Comparison of ENCODE assay signal across 8 cellular contexts in the genomic region with DNA sequence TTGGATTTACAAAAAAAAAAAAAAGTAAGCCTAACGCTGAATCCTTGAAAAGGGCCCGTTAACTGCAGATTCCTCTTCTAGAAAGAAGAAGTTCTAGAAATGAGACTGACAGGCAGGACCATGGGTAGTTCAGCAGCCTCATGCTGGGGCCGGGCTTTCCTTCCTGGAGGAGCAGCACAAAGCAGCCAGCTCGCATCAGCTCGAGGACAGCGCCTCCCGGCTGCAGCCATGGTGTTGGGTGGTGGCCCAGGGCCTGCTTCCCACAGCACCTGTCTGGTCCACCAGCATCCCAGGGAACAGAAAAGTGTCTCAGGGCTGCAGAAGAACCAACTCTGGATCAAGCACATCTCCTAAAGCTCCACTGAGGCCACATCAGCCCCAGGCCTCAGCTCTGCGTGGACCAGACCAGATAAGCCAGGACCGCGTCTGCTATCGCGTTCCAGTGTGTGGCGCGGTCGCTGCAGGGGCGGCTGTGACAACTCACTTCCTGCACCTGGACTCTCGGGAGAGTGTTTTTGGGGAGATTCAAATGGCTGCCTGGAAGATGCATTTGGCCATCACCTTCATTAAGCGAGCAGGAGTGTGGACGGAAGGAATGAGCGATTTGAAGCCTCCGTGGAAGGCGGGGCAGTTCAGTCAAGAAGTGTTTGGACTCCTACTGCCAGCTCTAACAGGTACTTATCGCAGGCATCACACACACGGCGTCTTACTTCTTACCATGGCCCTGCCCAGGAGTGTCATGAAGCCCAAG. TPM values are rescaled to one million over a fixed set of nuclear protein-coding genes. Genes with fewer than 3 reads are reported as not detected.
DNase-seq lines count a peak whose midpoint lies in the region; ATAC-seq and TF ChIP-seq lines count a peak whose summit lies in the region.

No MANE protein-coding gene starts in this region.

- no peaks in the 10 kb centered on the region for H3K9me2 ChIP-seq in hepatocyte (replicated peaks; ENCODE audit: insufficient read depth)

- H3K4me1 ChIP-seq in hepatocyte (ENCODE audit: insufficient read depth): peaks cover 63% of the 10 kb centered on the region

- H3K27ac ChIP-seq in hepatocyte: peak overlapping the region; percentile 97

- H3K36me3 ChIP-seq in hepatocyte (replicated peaks; ENCODE audit: insufficient read depth, low read depth): no peaks in the 10 kb centered on the region

- H4K20me1 ChIP-seq in hepatocyte (ENCODE audit: insufficient read depth, poor library complexity, severe bottlenecking): peaks cover 14% of the 10 kb centered on the region

- no peaks in the 10 kb centered on the region for H3K27me3 ChIP-seq in hepatocyte

- H3K36me3 Mint-ChIP-seq in stimulated activated naive CD8-positive, alpha-beta T cell treated with anti-CD3 and anti-CD28 coated beads, Interleukin-15, Interleukin-2, amounts not matched to agents 100 ng/mL and 50 ng/mL, for 24 hours (ENCODE audit: low read depth): peaks cover 88% of the 10 kb centered on the region

- H3K4me3 ChIP-seq in hepatocyte: no peak overlapping the region

- H3K4me2 ChIP-seq in hepatocyte: no peak overlapping the region

- H3K4me1 Mint-ChIP-seq in stimulated activated naive CD8-positive, alpha-beta T cell treated with anti-CD3 and anti-CD28 coated beads, Interleukin-15, Interleukin-2, amounts not matched to agents 100 ng/mL and 50 ng/mL, for 24 hours (ENCODE audit: low read depth): peaks cover 100% of the 10 kb centered on the region

- H3K79me2 ChIP-seq in hepatocyte: peaks cover 89% of the 10 kb centered on the region

- H3K27ac Mint-ChIP-seq in stimulated activated naive CD8-positive, alpha-beta T cell treated with anti-CD3 and anti-CD28 coated beads, Interleukin-15, Interleukin-2, amounts not matched to agents 100 ng/mL and 50 ng/mL, for 24 hours: peak overlapping the region; percentile 100

- TF ChIP-seq CTCF in hepatocyte (IDR thresholded peaks at IDR 0.05; ENCODE audit: poor library complexity): peak; percentile 5

- ATAC-seq in GM21737 (IDR thresholded peaks at IDR 0.05; ENCODE audit: unreplicated experiment): no peak

- no peak overlapping the region for H2AFZ ChIP-seq in hepatocyte

- H3K9me3 ChIP-seq in hepatocyte (ENCODE audit: low read depth): no peaks in the 10 kb centered on the region

- WGBS in hepatocyte (ENCODE audit: low lambda C conversion rate, missing lambda C conversion rate): 88% methylated on average over 25 of the region's 25 CpGs

- no peaks in the 10 kb centered on the region for H3K9me3 Mint-ChIP-seq in stimulated activated naive CD8-positive, alpha-beta T cell treated with anti-CD3 and anti-CD28 coated beads, Interleukin-15, Interleukin-2, amounts not matched to agents 100 ng/mL and 50 ng/mL, for 24 hours

- H3K27me3 Mint-ChIP-seq in stimulated activated naive CD8-positive, alpha-beta T cell treated with anti-CD3 and anti-CD28 coated beads, Interleukin-15, Interleukin-2, amounts not matched to agents 100 ng/mL and 50 ng/mL, for 24 hours: no peaks in the 10 kb centered on the region

- DNase-seq in activated T-cell treated with anti-CD3 and anti-CD28 coated beads, Interleukin-2, amount 50 U/mL, for 1 hour: peak; percentile 54
- DNase-seq in activated T-cell treated with anti-CD3 and anti-CD28 coated beads for 4 hours: no peak
- peak; percentile 70 to 72 for DNase-seq in activated T-cell treated with anti-CD3 and anti-CD28 coated beads, Interleukin-2, amount 50 U/mL, for 48 hours
- no peak for DNase-seq in hepatocyte (ENCODE audit: low spot score)
- no peak for DNase-seq in AML-193 (lab: John Stamatoyannopoulos, UW)
- DNase-seq in activated gamma-delta T cell (lab: John Stamatoyannopoulos, UW): no peak

- peak overlapping the region; percentile 86 for H3K4me3 Mint-ChIP-seq in stimulated activated naive CD8-positive, alpha-beta T cell treated with anti-CD3 and anti-CD28 coated beads, Interleukin-15, Interleukin-2, amounts not matched to agents 100 ng/mL and 50 ng/mL, for 24 hours

RNA-seq across cellular contexts. Expression of a gene that starts 53.5 kb away (rescaled TPM):
- total RNA-seq in hepatocyte: 149 and 188 TPM in 2 replicates
- 125 and 140 TPM in 2 replicates for polyA plus RNA-seq in hepatocyte

Comparison
In these comparisons a context has a peak if more than half of its experiments do, and no peak if none do; other contexts are left out.
1. DNase-seq: peak in activated T-cell treated with anti-CD3 and anti-CD28 coated beads, Interleukin-2, amount 50 U/mL, for 1 hour (single experiment) and activated T-cell treated with anti-CD3 and anti-CD28 coated beads, Interleukin-2, amount 50 U/mL, for 48 hours (2 of 2); none in activated T-cell treated with anti-CD3 and anti-CD28 coated beads for 4 hours (single experiment), hepatocyte (single experiment), AML-193 (0 of 2) and activated gamma-delta T cell (single experiment).